Comparison of ENCODE assay signal across 8 cellular contexts in the genomic region with DNA sequence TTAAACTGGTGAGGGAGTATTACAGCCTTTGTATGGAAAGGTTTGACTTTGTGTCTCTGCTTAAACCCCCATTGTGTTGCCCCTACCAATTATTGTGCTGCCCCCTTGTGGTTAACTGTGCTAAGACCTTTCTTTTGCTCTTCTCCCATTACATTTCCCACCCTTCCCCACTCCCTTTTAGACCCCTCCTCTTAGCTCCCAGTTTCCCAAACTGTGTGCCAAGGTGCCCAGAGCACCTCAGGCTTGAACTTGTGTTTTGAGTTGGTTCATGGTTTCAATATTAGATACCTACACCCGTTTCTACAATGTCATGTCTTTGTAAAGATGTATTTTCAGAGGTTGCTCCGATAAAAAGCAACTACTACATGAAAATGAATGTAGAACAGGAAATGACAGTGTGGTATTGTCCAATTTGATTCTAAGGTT. TPM values are rescaled to one million over a fixed set of nuclear protein-coding genes. Genes with fewer than 3 reads are reported as not detected.
A peak's percentile ranks its signal among the peaks of the same experiment; 100 is the strongest.
DNase-seq lines count a peak whose midpoint lies in the region; ATAC-seq, FAIRE-seq and TF ChIP-seq lines count a peak whose summit lies in the region.

No MANE protein-coding gene starts in this region.

- H4K20me1 ChIP-seq in SK-N-SH (ENCODE audit: insufficient read depth), result 0 out of 2 replicates have a peak, but pooled peaks cover 2% of the 10 kb centered on the region
- no peaks in the 10 kb centered on the region for H4K20me1 ChIP-seq in HepG2 (ENCODE audit: insufficient read depth, low read length)

- WGBS in SK-N-SH (ENCODE audit: low lambda C conversion rate), result 42% methylated on average over 2 of the region's 2 CpGs
- WGBS in HepG2 (ENCODE audit: low lambda C conversion rate), result 54% methylated on average over 2 of the region's 2 CpGs

- no TSS peak for BruUV-seq in HepG2 (replicated peaks; lab: Mats Ljungman, UMichigan)

- intact Hi-C loops in HepG2 (cut with micrococcal nuclease; ENCODE audit: unreplicated experiment), result loop anchor here (1.0 to 10.0 kb wide), 5 partner anchors 64 to 617 kb away; a partner anchor contains a TSS

- no peak overlapping the region for H3K27ac Mint-ChIP-seq in activated T-helper 17 cell treated with anti-CD3 and anti-CD28 coated beads, Interleukin-2, amount 50 U/mL, for 72 hours

- H3K4me1 ChIP-seq in SK-N-SH (ENCODE audit: control insufficient read depth in 1 of 2, insufficient read depth in 2 of 2, low read depth in 1 of 2, low read length in 1 of 2) (peaks cover 12 to 14% of the 10 kb centered on the region in 2 experiments; a peak in 3 of 4 replicates), HepG2 (ENCODE audit: insufficient read depth, low read length) (peaks cover 40% of the 10 kb centered on the region)

- H3K4me2 ChIP-seq in SK-N-SH (peak overlapping the region; percentile 48), HepG2 (ENCODE audit: low read depth, low read length) (no peak overlapping the region)

- peaks cover 32% of the 10 kb centered on the region for H3K36me3 Mint-ChIP-seq in activated T-helper 17 cell treated with anti-CD3 and anti-CD28 coated beads, Interleukin-2, amount 50 U/mL, for 72 hours (ENCODE audit: low read depth)

- ATAC-seq in SK-N-SH treated with all-trans-retinoic acid at 6 μM for 48 hours (no peak), HepG2 (no peak)
- no peak for ATAC-seq in activated T-helper 17 cell treated with anti-CD3 and anti-CD28 coated beads, Interleukin-2, amount 50 U/mL, for 72 hours (replicated peaks)

- no peak for TF ChIP-seq EP300 in SK-N-SH (IDR thresholded peaks at IDR 0.05; ENCODE audit: borderline replicate concordance in 1 of 2, low read depth in 1 of 2, low read length in 1 of 2)
- TF ChIP-seq EP300 in HepG2 (IDR thresholded peaks at IDR 0.05; ENCODE audit: low read depth in 2 of 2, low read length in 2 of 2), result no peak
- no peak for TF ChIP-seq EP300 in HepG2 (CRISPR knock-in tag; IDR thresholded peaks at IDR 0.05; ENCODE audit: borderline replicate concordance)

- no peaks in the 10 kb centered on the region for H3K9me3 Mint-ChIP-seq in activated T-helper 17 cell treated with anti-CD3 and anti-CD28 coated beads, Interleukin-2, amount 50 U/mL, for 72 hours

- no peak for TF ChIP-seq POLR2A in HepG2 (IDR thresholded peaks at IDR 0.05; ENCODE audit: insufficient read depth in 1 of 2, low read depth in 2 of 2, low read length in 2 of 2)

- CTCF ChIA-PET in SK-N-SH (lab: Yijun Ruan, JAX) (interaction anchor here (0.6 to 6.4 kb wide), 28 partner anchors 8 to 765 kb away, joined by 3 to 102 read pairs (median 3); a partner anchor contains a TSS), HepG2 (lab: Yijun Ruan, JAX; ENCODE audit: low intra/inter-chr PET ratio, low total read pairs) (interaction anchor here (0.7 to 1.8 kb wide), 5 partner anchors 64 to 383 kb away, joined by 3 to 24 read pairs (median 4); no protein-coding TSS in a partner anchor)

- H3K4me1 Mint-ChIP-seq in activated T-helper 17 cell treated with anti-CD3 and anti-CD28 coated beads, Interleukin-2, amount 50 U/mL, for 72 hours, result peaks cover 32% of the 10 kb centered on the region

- H3K27ac ChIP-seq in SK-N-SH (ENCODE audit: low read depth in 2 of 2, low read length in 1 of 2), result peak overlapping the region in 1 of 2 experiments; percentile 5; a peak in 1 of 4 replicates
- H3K27ac ChIP-seq in brain microvascular endothelial cell, result no peak overlapping the region
- H3K27ac ChIP-seq in HepG2 (ENCODE audit: extremely low read length, insufficient read depth, low read length), result no peak overlapping the region

- H3K27me3 Mint-ChIP-seq in activated T-helper 17 cell treated with anti-CD3 and anti-CD28 coated beads, Interleukin-2, amount 50 U/mL, for 72 hours, result no peaks in the 10 kb centered on the region

- H2AFZ ChIP-seq in SK-N-SH (ENCODE audit: low read depth) (no peak overlapping the region), HepG2 (ENCODE audit: low read length) (no peak overlapping the region)

- H3K9me3 ChIP-seq in SK-N-SH (no peaks in the 10 kb centered on the region), HepG2 (ENCODE audit: low read length) (peaks cover 9% of the 10 kb centered on the region; the same call in 1 of the 2 replicates)

- H3K27me3 ChIP-seq in SK-N-SH (ENCODE audit: insufficient read depth), result no peaks in the 10 kb centered on the region
- no peaks in the 10 kb centered on the region for H3K27me3 ChIP-seq in brain microvascular endothelial cell (replicated peaks)
- H3K27me3 ChIP-seq in HepG2 (ENCODE audit: control insufficient read depth in 1 of 2, insufficient read depth in 2 of 2, low read length in 2 of 2), result no peaks in the 10 kb centered on the region

- TF ChIP-seq CTCF in SK-N-SH (IDR thresholded peaks at IDR 0.05) (peak; percentile 84), brain microvascular endothelial cell (IDR thresholded peaks at IDR 0.05; ENCODE audit: low read depth, low read length, missing control alignments) (peak; percentile 80), HepG2 (CRISPR knock-in tag; IDR thresholded peaks at IDR 0.05) (peak; percentile 85)

- POLR2A ChIA-PET in SK-N-SH (lab: Yijun Ruan, JAX) (no interaction called here), HepG2 (lab: Yijun Ruan, JAX) (interaction anchor here (1.8 kb wide), 1 partner anchor 225 kb away, joined by 3 read pairs; no protein-coding TSS in a partner anchor)

- no peak overlapping the region for H3K9ac ChIP-seq in SK-N-SH
- H3K9ac ChIP-seq in HepG2 (ENCODE audit: insufficient read depth, low read depth, low read length), result no peak overlapping the region

- H3K9me2 ChIP-seq in SK-N-SH, result no peaks in the 10 kb centered on the region

- TF ChIP-seq RAD21 in SK-N-SH (IDR thresholded peaks at IDR 0.05; ENCODE audit: low read length), result peak; percentile 77
- peak; percentile 70 for TF ChIP-seq RAD21 in HepG2 (CRISPR knock-in tag; IDR thresholded peaks at IDR 0.05)

- H3K36me3 ChIP-seq in SK-N-SH (replicated peaks in 1 of 2; ENCODE audit: control insufficient read depth in 1 of 2, insufficient read depth in 2 of 2, low read length in 1 of 2) (peaks cover 13 to 20% of the 10 kb centered on the region in 2 experiments), brain microvascular endothelial cell (replicated peaks) (peaks cover 14% of the 10 kb centered on the region), HepG2 (replicated peaks in 1 of 2; ENCODE audit: control insufficient read depth in 1 of 2, insufficient read depth in 2 of 2, low read length in 2 of 2) (peaks cover 0 to 4% of the 10 kb centered on the region in 2 experiments; a peak in 2 of 5 replicates)

- H3K4me3 ChIP-seq in SK-N-SH (ENCODE audit: low read depth in 2 of 2, low read length in 1 of 2) (peak overlapping the region in 1 of 2 experiments; percentile 30; a peak in 1 of 4 replicates), brain microvascular endothelial cell (ENCODE audit: low read depth, low read length) (no peak overlapping the region), HepG2 (replicated peaks in 1 of 3; ENCODE audit: insufficient read depth in 1 of 3, low read depth in 2 of 3, low read length in 3 of 3) (no peak overlapping the region)

- in situ Hi-C loops in brain microvascular endothelial cell (cut with HindIII; ENCODE audit: low pct_ligation_motif_present, low sequenced_read_pairs), result no loop called here
- in situ Hi-C loops in HepG2 (cut with HindIII; ENCODE audit: extremely low pct_ligation_motif_present, low pct_unique_long_range_greater_than_20kb), result loop anchor here (5.0 to 25.0 kb wide), 3 partner anchors 231 to 449 kb away; a partner anchor contains a TSS

- H3K4me3 Mint-ChIP-seq in activated T-helper 17 cell treated with anti-CD3 and anti-CD28 coated beads, Interleukin-2, amount 50 U/mL, for 72 hours, result no peak overlapping the region

- H3K79me2 ChIP-seq in SK-N-SH (ENCODE audit: insufficient read depth) (peaks cover 71% of the 10 kb centered on the region), HepG2 (ENCODE audit: insufficient read depth, low read length) (no peaks in the 10 kb centered on the region)

- peaks cover 25% of the 10 kb centered on the region for H3F3A ChIP-seq in SK-N-SH (replicated peaks; ENCODE audit: insufficient read depth)

- peak; percentile 87 for FAIRE-seq in HepG2 (lab: Jason Lieb, UNC)

- DNase-seq in SK-N-SH (peak; percentile 69), NCI-H1436 treated with DMSO at 0.1 percent for 48 hours (lab: John Stamatoyannopoulos, UW) (peak; percentile 22), T-helper 2 cell (peak in 4 of 5 experiments; percentile 7 to 78 (median 35)), brain microvascular endothelial cell (peak; percentile 53), HepG2 (ENCODE audit: low spot score) (peak; percentile 66)
- peak; percentile 10 to 22 for DNase-seq in stimulated activated CD8-positive, alpha-beta memory T cell treated with anti-CD3 and anti-CD28 coated beads, Interleukin-7, amount 100 ng/mL, for 4 hours (ENCODE audit: low read depth in 2 of 2)

RNA-seq across cellular contexts. Expression of a gene that starts 2.9 kb away (rescaled TPM):
- 1.3 and 2.3 TPM in 2 replicates for polyA plus RNA-seq in SK-N-SH (2012; rRNA removed)
- 1.9 and 2.3 TPM in 2 replicates for polyA plus RNA-seq in SK-N-SH (2012; cell fraction: cytosol; rRNA removed)
- polyA plus RNA-seq in SK-N-SH (2012; cell fraction: nucleus; rRNA removed), result 1.9 and 3.7 TPM in 2 replicates
- 4.1 and 5.8 TPM in 2 replicates for total RNA-seq in HepG2 (2016; rRNA removed; fragmentation: Illumina TruSeq; extraction: Trizol)
- 1.9 TPM in 2 replicates for total RNA-seq in HepG2 (2016; cell fraction: cytosol; rRNA removed; fragmentation: Illumina TruSeq; extraction: Trizol; ENCODE audit: low read depth)
- 3.9 and 5.2 TPM in 2 replicates for total RNA-seq in HepG2 (2016; cell fraction: insoluble cytoplasmic fraction; rRNA removed; fragmentation: Illumina TruSeq; extraction: Trizol)
- total RNA-seq in HepG2 (2016; cell fraction: membrane; rRNA removed; fragmentation: Illumina TruSeq; extraction: Trizol), result 2.7 and 3.3 TPM in 2 replicates
- total RNA-seq in HepG2 (2016; cell fraction: nucleus; rRNA removed; fragmentation: Illumina TruSeq; extraction: Trizol), result 8.9 and 9.8 TPM in 2 replicates
- polyA plus RNA-seq in HepG2 (2011; rRNA removed), result 0.97 and 1.1 TPM in 2 replicates
- 0.36 and 0.69 TPM in 2 replicates for polyA plus RNA-seq in HepG2 (2011; cell fraction: cytosol; rRNA removed)
- 1.8 and 1.9 TPM in 2 replicates for polyA plus RNA-seq in HepG2 (2011; cell fraction: nucleus; rRNA removed)
- polyA plus RNA-seq in HepG2 (2012), result 1.6 and 1.8 TPM in 2 replicates
- 0.11 and 0.22 TPM in 2 replicates for polyA plus RNA-seq in HepG2 (2016; cell fraction: cytosol; fragmentation: Illumina TruSeq; extraction: Trizol; ENCODE audit: low read depth)
- polyA plus RNA-seq in HepG2 (2016; cell fraction: insoluble cytoplasmic fraction; fragmentation: Illumina TruSeq; extraction: Trizol; ENCODE audit: low read depth), result 3.6 and 3.7 TPM in 2 replicates
- 0.78 and 0.98 TPM in 2 replicates for polyA plus RNA-seq in HepG2 (2016; cell fraction: membrane; fragmentation: Illumina TruSeq; extraction: Trizol; ENCODE audit: low read depth)
- polyA plus RNA-seq in HepG2 (2016; cell fraction: nucleus; fragmentation: Illumina TruSeq; extraction: Trizol; ENCODE audit: insufficient read depth, low read depth), result 4.4 and 5.6 TPM in 2 replicates
- polyA minus RNA-seq in HepG2 (2011; rRNA and poly(A)+ RNA removed; ENCODE audit: low replicate concordance), result 1.4 and 3.3 TPM in 2 replicates
- polyA minus RNA-seq in HepG2 (2011; cell fraction: cytosol; rRNA and poly(A)+ RNA removed), result 2.1 and 2.3 TPM in 2 replicates
- polyA minus RNA-seq in HepG2 (2011; cell fraction: nucleus; rRNA and poly(A)+ RNA removed), result 15.7 and 20.3 TPM in 2 replicates
- 10 to 100 TPM; 17.3 to 24.6 TPM for total RNA-seq in activated T-helper 17 cell treated with anti-CD3 and anti-CD28 coated beads, Interleukin-2, amount 50 U/mL, for 72 hours

Comparison
In these comparisons a context has a peak if more than half of its experiments do, and no peak if none do; other contexts are left out.
1. DNase-seq: peak in every context shown above with its lines; median percentile 69 in SK-N-SH; 66 in HepG2; 53 in brain microvascular endothelial cell; 35 in T-helper 2 cell; 22 in NCI-H1436 treated with DMSO at 0.1 percent for 48 hours; 16 in stimulated activated CD8-positive, alpha-beta memory T cell treated with anti-CD3 and anti-CD28 coated beads, Interleukin-7, amount 100 ng/mL, for 4 hours.